In genomic region chr1:10824821-10825540, GRCh38 we compare ENCODE assay signal across 10 cellular contexts. TPM values are rescaled to one million over a fixed set of nuclear protein-coding genes. Genes with fewer than 3 reads are reported as not detected.
A peak's percentile ranks its signal among the peaks of the same experiment; 100 is the strongest.
DNase-seq lines count a peak whose midpoint lies in the region; ATAC-seq, FAIRE-seq and TF ChIP-seq lines count a peak whose summit lies in the region.
"Had no signal": no experiment of that assay in that cellular context is flagged by ENCODE, and none has a peak within 500 bp of the region (broad histone marks: within the 10 kb centered on the region; RNA-seq: fewer than 3 reads in every experiment).

No MANE protein-coding gene starts in this region.

- 37% methylated on average over 16 to 19 of the region's 19 CpGs for WGBS in GM23248 (ENCODE audit: low coverage in 1 of 2, low lambda C conversion rate in 2 of 2, missing lambda C conversion rate in 2 of 2), 2 experiments
- WGBS in small intestine, 3 donors, result 58 to 73% (median 61%) methylated on average over 19 of the region's 19 CpGs

- BruUV-seq in Panc1 (replicated peaks; lab: Mats Ljungman, UMichigan), result no TSS peak

- POLR2A ChIA-PET in Panc1 (lab: Charles Lee), result no interaction called here

- H3K79me2 ChIP-seq in GM23248 (ENCODE audit: insufficient read depth), result no peaks in the 10 kb centered on the region

- CTCF ChIA-PET in Panc1 (lab: Charles Lee), result interaction anchor here (1.1 kb wide), 1 partner anchor 20 kb away, joined by 3 read pairs; no protein-coding TSS in a partner anchor

- H3K4me1 ChIP-seq in GM23248 (ENCODE audit: insufficient read depth), result peaks cover 4% of the 10 kb centered on the region
- H3K4me1 ChIP-seq in Panc1 (ENCODE audit: control insufficient read depth, insufficient read depth, low read length), result peaks cover 8% of the 10 kb centered on the region; the same call in 1 of the 2 replicates
- peaks cover 0 to 2% of the 10 kb centered on the region in 2 donors for H3K4me1 ChIP-seq in small intestine (ENCODE audit: control insufficient read depth in 2 of 2, insufficient read depth in 1 of 2, low read depth in 1 of 2, low read length in 1 of 2)

- intact Hi-C loops in Panc1 (cut with micrococcal nuclease; ENCODE audit: unreplicated experiment), result no loop called here

- H3K27ac ChIP-seq in GM23248 (no peak overlapping the region), Panc1 (ENCODE audit: low read length) (no peak overlapping the region), small intestine (ENCODE audit: low read depth in 1 of 2, low read length in 1 of 2) (no peak overlapping the region)

- H3K36me3 ChIP-seq in GM23248 (ENCODE audit: low read depth) (no peaks in the 10 kb centered on the region), Panc1 (ENCODE audit: control insufficient read depth, insufficient read depth, low read length) (no peaks in the 10 kb centered on the region), small intestine (ENCODE audit: control insufficient read depth in 2 of 2, insufficient read depth in 2 of 2, low read length in 2 of 2) (no peaks in the 10 kb centered on the region)

- H3K27me3 ChIP-seq in GM23248 (replicated peaks; ENCODE audit: insufficient read depth) (no peaks in the 10 kb centered on the region), Panc1 (ENCODE audit: control insufficient read depth, insufficient read depth, low read length) (no peaks in the 10 kb centered on the region), small intestine (ENCODE audit: control insufficient read depth in 2 of 2, insufficient read depth in 2 of 2, low read length in 2 of 2) (no peaks in the 10 kb centered on the region)

- H3K9me3 ChIP-seq in GM23248 (ENCODE audit: low read depth) (no peaks in the 10 kb centered on the region), Panc1 (ENCODE audit: control insufficient read depth, insufficient read depth, low read depth, low read length) (no peaks in the 10 kb centered on the region), small intestine (ENCODE audit: control insufficient read depth, low read depth) (no peaks in the 10 kb centered on the region)

- peak overlapping the region; percentile 46 for H3K4me2 ChIP-seq in GM23248 (ENCODE audit: unreplicated experiment)

- FAIRE-seq in small intestine (lab: Jason Lieb, UNC), result no peak

- in situ Hi-C loops in GM23248 (cut with MboI) (no loop called here), Panc1 (cut with HindIII; ENCODE audit: low pct_unique_long_range_greater_than_20kb, low sequenced_read_pairs) (no loop called here)

- 0 out of 2 replicates have a peak overlapping the region, but pooled peaks have one; percentile 20 for H3K9ac ChIP-seq in GM23248

- H2AFZ ChIP-seq in GM23248, result no peak overlapping the region

- no peak for TF ChIP-seq CTCF in Panc1 (IDR thresholded peaks at IDR 0.05)

- H3K9me2 ChIP-seq in GM23248 (ENCODE audit: insufficient read depth), result no peaks in the 10 kb centered on the region

- peak; percentile 92 for DNase-seq in GM23248
- no peak for DNase-seq in Panc1 (ENCODE audit: low read depth, low spot score)
- DNase-seq in renal cortical epithelial cell (ENCODE audit: low read depth), result peak; percentile 75
- no peak for DNase-seq in small intestine
- DNase-seq in NCI-H748 treated with DMSO at 0.1 percent for 48 hours (lab: John Stamatoyannopoulos, UW), result no peak
- DNase-seq: DND-41, hippocampal formation had no signal

- H4K20me1 ChIP-seq in GM23248 (ENCODE audit: insufficient read depth), result no peaks in the 10 kb centered on the region

- no peaks in the 10 kb centered on the region for H3F3A ChIP-seq in GM23248 (ENCODE audit: insufficient read depth)

- ATAC-seq in Panc1 (peak; percentile 81), esophagus mucosa (peak; percentile 74), GM19452 (IDR thresholded peaks at IDR 0.05; ENCODE audit: unreplicated experiment) (no peak), HG02852 (IDR thresholded peaks at IDR 0.05; ENCODE audit: unreplicated experiment) (no peak)

- H3K4me3 ChIP-seq in GM23248 (no peak overlapping the region), Panc1 (ENCODE audit: low read depth in 2 of 2, low read length in 2 of 2) (no peak overlapping the region), small intestine (ENCODE audit: low read depth in 1 of 2, low read length in 2 of 2) (no peak overlapping the region)

RNA-seq across cellular contexts. Expression of gene CASZ1, which starts 28.5 kb away (rescaled TPM):
- under 0.01 and 0.54 TPM in 2 replicates for total RNA-seq in GM23248 (2014; rRNA removed; shearing (Covaris generic))
- 0.11 and 0.46 TPM in 2 replicates for polyA plus RNA-seq in GM23248 (2016; fragmentation: Nextera tagmentation; extraction: Ambion mirVana)
- total RNA-seq in Panc1 (2021; ENCODE audit: unreplicated experiment), result 27.8 TPM
- polyA plus RNA-seq in Panc1 (2012; ENCODE audit: insufficient read length), result 15.3 TPM
- total RNA-seq in esophagus mucosa, result 22.8 TPM
- 7.8 and 8.9 TPM in 2 replicates for total RNA-seq in renal cortical epithelial cell
- 10 to 100 TPM; 13.5 to 23.0 (median 15.4) TPM for polyA plus RNA-seq in small intestine

Comparison
In these comparisons a context has a peak if more than half of its experiments do, and no peak if none do; other contexts are left out.
1. DNase-seq: peak in GM23248 (single experiment) and renal cortical epithelial cell (single experiment); none in Panc1 (single experiment), small intestine (single experiment) and NCI-H748 treated with DMSO at 0.1 percent for 48 hours (single experiment).
2. ATAC-seq: peak in Panc1 (single experiment) and esophagus mucosa (single experiment); none in GM19452 (single experiment) and HG02852 (single experiment).